ENCODE assay signal across 8 cellular contexts in the genomic region with DNA sequence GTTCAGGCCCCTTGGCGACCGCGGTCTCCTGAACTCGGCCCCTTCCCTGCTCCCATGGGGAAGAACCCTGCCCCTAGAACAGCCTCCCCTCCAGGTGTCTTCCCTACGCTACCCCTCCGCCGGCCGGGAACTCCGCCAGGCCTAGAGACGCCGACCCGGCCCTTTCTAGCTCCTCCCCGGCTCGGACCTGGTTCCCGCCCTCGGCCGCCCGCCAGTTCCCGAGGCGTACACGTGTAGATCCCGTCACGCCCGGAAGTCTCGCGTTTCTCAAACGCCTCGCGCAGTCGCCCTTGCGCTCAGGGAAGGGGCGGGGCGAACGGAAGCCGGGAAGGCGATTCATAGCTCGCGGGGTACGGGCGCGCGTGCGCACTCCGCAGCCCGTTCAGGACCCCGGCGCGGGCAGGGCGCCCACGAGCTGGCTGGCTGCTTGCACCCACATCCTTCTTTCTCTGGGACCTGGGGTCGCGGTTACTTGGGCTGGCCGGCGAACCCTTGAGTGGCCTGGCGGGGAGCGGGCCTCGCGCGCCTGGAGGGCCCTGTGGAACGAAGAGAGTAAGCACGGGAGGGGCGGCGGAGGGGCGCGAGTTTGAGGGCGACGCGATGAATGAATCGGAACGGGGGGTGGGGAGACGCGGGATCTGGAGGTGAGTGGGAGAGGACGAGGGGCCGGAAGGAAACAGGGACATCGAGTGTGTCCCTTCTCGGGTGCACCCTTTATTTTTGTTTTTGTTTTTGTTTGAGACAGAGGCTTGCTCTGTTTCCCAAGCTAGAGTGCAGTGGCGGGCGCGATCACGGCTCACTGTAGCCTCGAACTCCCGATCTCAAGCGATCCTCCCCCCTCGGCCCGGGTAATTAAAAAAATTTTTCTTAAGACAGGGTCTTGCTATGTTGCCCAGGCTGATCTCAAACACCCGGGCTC. TPM values are rescaled to one million over a fixed set of nuclear protein-coding genes. Genes with fewer than 3 reads are reported as not detected.
DNase-seq lines count a peak whose midpoint lies in the region; ATAC-seq and TF ChIP-seq lines count a peak whose summit lies in the region.

Gene POP7 (plus strand): TSS at position 369 of the 919 bp plus-strand sequence. CDS start 710 bp downstream, outside the sequence.

- TF ChIP-seq CTCF in GM10248 (IDR thresholded peaks at IDR 0.05; ENCODE audit: control extremely low read depth, extremely low read depth, low read depth, missing control alignments) = no peak
- no peak for TF ChIP-seq CTCF in osteoblast (IDR thresholded peaks at IDR 0.05; ENCODE audit: extremely low read depth, low read depth, low read length)
- TF ChIP-seq CTCF in thoracic aorta (IDR thresholded peaks at IDR 0.05) = no peak

- peaks cover 14% of the 10 kb centered on the region for H3K4me1 Mint-ChIP-seq in activated naive CD8-positive, alpha-beta T cell (ENCODE audit: low read depth)

- H3K27ac Mint-ChIP-seq in activated naive CD8-positive, alpha-beta T cell = peak within 1 kb of the TSS; percentile 94

- CTCF ChIA-PET in GM10248 (lab: Yijun Ruan, JAX) = interaction anchor here (0.7 to 6.6 kb wide), 58 partner anchors 10 to 643 kb away, joined by 3 to 159 read pairs (median 5); partner anchors contain the start of genes EPO, FBXO24, GIGYF1 and GNB2

- ATAC-seq in HG02623 (IDR thresholded peaks at IDR 0.05; ENCODE audit: unreplicated experiment) (peak; percentile 87), thoracic aorta (ENCODE audit: insufficient number of reproducible peaks, low FRiP score, low read depth) (peak; percentile 98)

- POLR2A ChIA-PET in GM10248 (lab: Yijun Ruan, JAX) = interaction anchor here (0.6 to 1.2 kb wide), 6 partner anchors 12 to 277 kb away, joined by 3 to 9 read pairs (median 4); partner anchors contain the start of genes GIGYF1, MOSPD3, SLC12A9 and ZCWPW1

- no peaks in the 10 kb centered on the region for H3K27me3 Mint-ChIP-seq in activated naive CD8-positive, alpha-beta T cell

- H3K9me3 Mint-ChIP-seq in activated naive CD8-positive, alpha-beta T cell (ENCODE audit: low read depth) = no peaks in the 10 kb centered on the region

- H3K9me3 ChIP-seq in osteoblast (ENCODE audit: low read depth, low read length) (no peaks in the 10 kb centered on the region), thoracic aorta (no peaks in the 10 kb centered on the region)

- peak within 1 kb of the TSS; percentile 96 for H3K4me3 Mint-ChIP-seq in activated naive CD8-positive, alpha-beta T cell

- H3K27me3 ChIP-seq in osteoblast (ENCODE audit: insufficient read depth, low read length) (no peaks in the 10 kb centered on the region), thoracic aorta (replicated peaks; ENCODE audit: insufficient read depth) (no peaks in the 10 kb centered on the region)

- H3K4me2 ChIP-seq in osteoblast (ENCODE audit: insufficient read depth, low read length) = peak within 1 kb of the TSS; percentile 96

- H2AFZ ChIP-seq in osteoblast (ENCODE audit: low read length) = peak within 1 kb of the TSS; percentile 95

- peaks cover 17% of the 10 kb centered on the region for H3K79me2 ChIP-seq in osteoblast (ENCODE audit: insufficient read depth, low read length)

- no peaks in the 10 kb centered on the region for H4K20me1 ChIP-seq in osteoblast (ENCODE audit: insufficient read depth, low read length)

- peaks cover 7% of the 10 kb centered on the region for H3K36me3 Mint-ChIP-seq in activated naive CD8-positive, alpha-beta T cell

- H3K4me1 ChIP-seq in osteoblast (ENCODE audit: insufficient read depth, low read length) (peaks cover 12% of the 10 kb centered on the region), thoracic aorta (ENCODE audit: control insufficient read depth in 1 of 2, low read depth in 2 of 2) (peaks cover 13 to 21% of the 10 kb centered on the region in 2 donors)

- peak within 1 kb of the TSS; percentile 61 for H3K27ac ChIP-seq in osteoblast (ENCODE audit: low read depth, low read length)
- peak within 1 kb of the TSS; percentile 85 to 93 for H3K27ac ChIP-seq in thoracic aorta

- DNase-seq in GM10248 (ENCODE audit: extremely low spot score) (peak; percentile 99), NCI-H1105 (lab: John Stamatoyannopoulos, UW) (peak; percentile 97), SKM-1 treated with dmso at 0.1 percent for 144 hours (lab: John Stamatoyannopoulos, UW; ENCODE audit: unreplicated experiment) (peak; percentile 96), glomerular visceral epithelial cell (ENCODE audit: extremely low spot score) (peak; percentile 98), osteoblast (ENCODE audit: insufficient read length, low spot score, missing footprints) (peak; percentile 99), thoracic aorta (ENCODE audit: low spot score) (peak; percentile 93)

- H3K4me3 ChIP-seq in osteoblast (ENCODE audit: insufficient read depth, low read length) (peak within 1 kb of the TSS; percentile 99), thoracic aorta (peak within 1 kb of the TSS; percentile 97)

- no peaks in the 10 kb centered on the region for H3K36me3 ChIP-seq in osteoblast (ENCODE audit: insufficient read depth, low read length)
- H3K36me3 ChIP-seq in thoracic aorta = peaks cover 4% of the 10 kb centered on the region

RNA-seq across cellular contexts. Expression of gene POP7, which starts in this region (rescaled TPM):
- total RNA-seq in osteoblast = 25.7 and 27.1 TPM in 2 replicates
- 10 to 100 TPM; 19.6 to 21.0 TPM for total RNA-seq in thoracic aorta

Comparison
In these comparisons a context has a peak if more than half of its experiments do, and no peak if none do; other contexts are left out.
1. Peak in every context shown above with its lines: DNase-seq, ATAC-seq, H3K4me3 ChIP-seq and H3K27ac ChIP-seq.